ENCODE assay signal across 38 cellular contexts in genomic region chr2:120513776-120514357, GRCh38.
"Had no signal": no experiment of that assay in that cellular context is flagged by ENCODE, and none has a peak within 500 bp of the region (broad histone marks: within the 10 kb centered on the region; RNA-seq: fewer than 3 reads in every experiment).

No MANE protein-coding gene starts in this region.

- H3K4me3 Mint-ChIP-seq: activated B cell treated with CpG ODN at 0.5 μM for 24 hours; activated CD4-positive, alpha-beta memory T cell treated with anti-CD3 and anti-CD28 coated beads for 36 hours had no signal

- ATAC-seq: body of pancreas, PC-3, SK-N-SH treated with all-trans-retinoic acid at 6 μM for 48 hours had no signal

- H3K4me1 Mint-ChIP-seq: activated B cell treated with CpG ODN at 0.5 μM for 24 hours had no signal

- H3K4me1 ChIP-seq: body of pancreas, Peyer's patch had no signal

- DNase-seq: activated B cell treated with CpG ODN at 0.5 μM for 24 hours; activated CD4-positive, alpha-beta memory T cell treated with anti-CD3 and anti-CD28 coated beads for 36 hours; activated CD4-positive, alpha-beta T cell treated with anti-CD3 and anti-CD28 coated beads for 4 hours; activated CD4-positive, alpha-beta T cell treated with anti-CD3 and anti-CD28 coated beads, Interleukin-2, amount 50 U/mL, for 1 hour; activated CD4-positive, CD25-positive, alpha-beta regulatory T cell treated with anti-CD3 and anti-CD28 coated beads, Interleukin-2, amount 50 U/mL, for 72 hours; activated CD8-positive, alpha-beta memory T cell treated with anti-CD3 and anti-CD28 coated beads, Interleukin-2, amount 50 U/mL, for 4 hours; activated effector memory CD4-positive, alpha-beta T cell treated with Interleukin-2 at 50 U/mL for 16 hours; activated naive CD4-positive, alpha-beta T cell treated with anti-CD3 and anti-CD28 coated beads, Interleukin-2, amount 50 U/mL, for 16 hours; activated T-cell treated with anti-CD3 and anti-CD28 coated beads for 4 hours; activated T-cell treated with anti-CD3 and anti-CD28 coated beads, Interleukin-2, amount 50 U/mL, for 48 hours; adrenal gland; body of pancreas; caudate nucleus; cerebellar nuclear complex; MG63; NCI-H1048; NCI-H1105 treated with DMSO at 0.1 percent for 48 hours; NCI-H1436 treated with DMSO at 0.1 percent for 48 hours; NCI-H187; NCI-H2029 treated with DMSO at 0.1 percent for 48 hours; NCI-H2107; NCI-H2171; NCI-H510A; NCI-H526; NCI-H748 treated with DMSO at 0.1 percent for 48 hours; NK-92 treated with Interleukin-12 subunit alpha and Interleukin-12 subunit beta, amount 100 ng/mL, for 24 hours; PC-3; RPMI8226; SIG-M5; SW 1271; T-helper 1 cell; T-helper 2 cell; T-helper 9 cell had no signal

- H3K4me3 ChIP-seq: adrenal gland, body of pancreas, breast epithelium, MG63, Peyer's patch had no signal

- H3K9me3 Mint-ChIP-seq: activated B cell treated with CpG ODN at 0.5 μM for 24 hours; activated CD4-positive, alpha-beta memory T cell treated with anti-CD3 and anti-CD28 coated beads for 36 hours had no signal

- H3K9me3 ChIP-seq: adrenal gland, body of pancreas, breast epithelium, MG63, Peyer's patch had no signal

- H3K27me3 ChIP-seq: adrenal gland, breast epithelium, MG63, Peyer's patch had no signal

- H3K27ac Mint-ChIP-seq: activated B cell treated with CpG ODN at 0.5 μM for 24 hours; activated CD4-positive, alpha-beta memory T cell treated with anti-CD3 and anti-CD28 coated beads for 36 hours had no signal

- FAIRE-seq: astrocyte had no signal

- H3K27ac ChIP-seq: adrenal gland, body of pancreas, breast epithelium, Peyer's patch, VCaP had no signal

- H3K36me3 ChIP-seq: adrenal gland, breast epithelium, MG63, Peyer's patch had no signal

- H3K36me3 Mint-ChIP-seq: activated CD4-positive, alpha-beta memory T cell treated with anti-CD3 and anti-CD28 coated beads for 36 hours had no signal
